ENCODE assay signal across 24 cellular contexts in genomic region chr5:143199843-143200242, GRCh38.
"Had no signal": no experiment of that assay in that cellular context is flagged by ENCODE, and none has a peak within 500 bp of the region (broad histone marks: within the 10 kb centered on the region; RNA-seq: fewer than 3 reads in every experiment).

No MANE protein-coding gene starts in this region.

- H3K27ac ChIP-seq: lower lobe of right lung, thyroid gland had no signal

- DNase-seq: activated B cell treated with CpG ODN at 0.5 μM for 24 hours; activated CD4-positive, alpha-beta T cell treated with anti-CD3 and anti-CD28 coated beads for 36 hours; activated CD4-positive, alpha-beta T cell treated with anti-CD3 and anti-CD28 coated beads, Interleukin-2, amount 50 U/mL, for 4 hours; activated CD8-positive, alpha-beta memory T cell treated with anti-CD3 and anti-CD28 coated beads for 24 hours; activated CD8-positive, alpha-beta memory T cell treated with anti-CD3 and anti-CD28 coated beads, Interleukin-2, amount 50 U/mL, for 4 hours; activated T-cell treated with anti-CD3 and anti-CD28 coated beads, Interleukin-2, amount 50 U/mL, for 24 hours; aorta; caudate nucleus; effector CD4-positive, alpha-beta T cell; head of caudate nucleus; left cardiac atrium; lower lobe of right lung; naive thymus-derived CD8-positive, alpha-beta T cell; nucleus accumbens; retina; stimulated activated CD4-positive, alpha-beta T cell treated with anti-CD3 and anti-CD28 coated beads, Interleukin-12 subunit alpha, Interleukin-12 subunit beta, amount 100 ng/mL, for 4 hours; stimulated activated CD4-positive, alpha-beta T cell treated with anti-CD3 and anti-CD28 coated beads, Interleukin-4, amount 100 ng/mL, for 4 hours; stimulated activated naive CD8-positive, alpha-beta T cell treated with anti-CD3 and anti-CD28 coated beads, Interleukin-15, Interleukin-2, amounts not matched to agents 100 U/mL and 50 U/mL, for 24 hours; thyroid gland had no signal

- H3K4me1 Mint-ChIP-seq: activated B cell treated with CpG ODN at 0.5 μM for 24 hours; mesothelial cell of epicardium; naive thymus-derived CD8-positive, alpha-beta T cell had no signal

- H3K27me3 ChIP-seq: thyroid gland had no signal

- H3K4me3 ChIP-seq: lower lobe of right lung, thyroid gland had no signal

- H3K4me3 Mint-ChIP-seq: activated B cell treated with CpG ODN at 0.5 μM for 24 hours; activated CD4-positive, alpha-beta T cell treated with anti-CD3 and anti-CD28 coated beads for 36 hours; activated T-cell treated with anti-CD3 and anti-CD28 coated beads, Interleukin-2, amount 50 U/mL, for 24 hours; activated T-helper 17 cell treated with anti-CD3 and anti-CD28 coated beads, Interleukin-2, amount 50 U/mL, for 72 hours; brain; dendritic cell treated with granulocyte-macrophage colony-stimulating factor and Interleukin-4, amounts not matched to agents 40 ng/mL and 50 ng/mL, for 4 days; mesothelial cell of epicardium; naive thymus-derived CD8-positive, alpha-beta T cell; T-helper 1 cell treated with Interleukin-12 subunit alpha and Interleukin-12 subunit beta and Interleukin-4 antibody, amounts not matched to agents 30 μg/mL and 1 μg/mL, for 36 hours had no signal

- H3K9me3 ChIP-seq: lower lobe of right lung, thyroid gland had no signal

- H3K36me3 ChIP-seq: lower lobe of right lung, thyroid gland had no signal

- H3K4me1 ChIP-seq: thyroid gland had no signal

- H3K9me3 Mint-ChIP-seq: activated T-cell treated with anti-CD3 and anti-CD28 coated beads, Interleukin-2, amount 50 U/mL, for 24 hours; dendritic cell treated with granulocyte-macrophage colony-stimulating factor and Interleukin-4, amounts not matched to agents 40 ng/mL and 50 ng/mL, for 4 days had no signal

- ATAC-seq: activated CD4-positive, alpha-beta T cell treated with anti-CD3 and anti-CD28 coated beads for 36 hours; activated T-helper 17 cell treated with anti-CD3 and anti-CD28 coated beads, Interleukin-2, amount 50 U/mL, for 72 hours; left cardiac atrium; lower lobe of right lung; naive thymus-derived CD8-positive, alpha-beta T cell; stimulated activated naive CD8-positive, alpha-beta T cell treated with anti-CD3 and anti-CD28 coated beads, Interleukin-15, Interleukin-2, amounts not matched to agents 100 U/mL and 50 U/mL, for 24 hours had no signal

- H3K27ac Mint-ChIP-seq: activated B cell treated with CpG ODN at 0.5 μM for 24 hours; activated CD4-positive, alpha-beta T cell treated with anti-CD3 and anti-CD28 coated beads for 36 hours; activated T-cell treated with anti-CD3 and anti-CD28 coated beads, Interleukin-2, amount 50 U/mL, for 24 hours; activated T-helper 17 cell treated with anti-CD3 and anti-CD28 coated beads, Interleukin-2, amount 50 U/mL, for 72 hours; dendritic cell treated with granulocyte-macrophage colony-stimulating factor and Interleukin-4, amounts not matched to agents 40 ng/mL and 50 ng/mL, for 4 days; mesothelial cell of epicardium; T-helper 1 cell treated with Interleukin-12 subunit alpha and Interleukin-12 subunit beta and Interleukin-4 antibody, amounts not matched to agents 30 μg/mL and 1 μg/mL, for 36 hours had no signal

- H3K27me3 Mint-ChIP-seq: activated B cell treated with CpG ODN at 0.5 μM for 24 hours; activated CD4-positive, alpha-beta T cell treated with anti-CD3 and anti-CD28 coated beads for 36 hours; activated T-cell treated with anti-CD3 and anti-CD28 coated beads, Interleukin-2, amount 50 U/mL, for 24 hours; activated T-helper 17 cell treated with anti-CD3 and anti-CD28 coated beads, Interleukin-2, amount 50 U/mL, for 72 hours; brain; dendritic cell treated with granulocyte-macrophage colony-stimulating factor and Interleukin-4, amounts not matched to agents 40 ng/mL and 50 ng/mL, for 4 days; naive thymus-derived CD8-positive, alpha-beta T cell had no signal
